Comparison of ENCODE assay signal across 8 cellular contexts in genomic region chr15:69451951-69452701, GRCh38. TPM values are rescaled to one million over a fixed set of nuclear protein-coding genes. Genes with fewer than 3 reads are reported as not detected.
A peak's percentile ranks its signal among the peaks of the same experiment; 100 is the strongest.
DNase-seq lines count a peak whose midpoint lies in the region; ATAC-seq, FAIRE-seq and TF ChIP-seq lines count a peak whose summit lies in the region.

No MANE protein-coding gene starts in this region.

- peak overlapping the region; percentile 89 for H2AFZ ChIP-seq in SK-N-SH (ENCODE audit: low read depth)

- TF ChIP-seq EP300 in SK-N-SH (IDR thresholded peaks at IDR 0.05; ENCODE audit: borderline replicate concordance in 1 of 2, low read depth in 1 of 2, low read length in 1 of 2): no peak

- no peaks in the 10 kb centered on the region for H3K27me3 Mint-ChIP-seq in effector memory CD8-positive, alpha-beta T cell

- WGBS in SK-N-SH (ENCODE audit: low lambda C conversion rate): 14% methylated on average over 32 of the region's 32 CpGs

- H3K79me2 ChIP-seq in SK-N-SH (ENCODE audit: insufficient read depth): peaks cover 43% of the 10 kb centered on the region

- H3K9me3 Mint-ChIP-seq in effector memory CD8-positive, alpha-beta T cell: no peaks in the 10 kb centered on the region

- intact Hi-C loops in vagina (cut with DNase I): no loop called here

- peaks cover 37 to 45% (median 44%) of the 10 kb centered on the region in 11 experiments for H4K20me1 ChIP-seq in BLaER1 treated with 17β-estradiol and CSF1 and Interleukin-3, amounts not matched to agents 10 nM and 100 nM
- H4K20me1 ChIP-seq in SK-N-SH (ENCODE audit: insufficient read depth): peaks cover 42% of the 10 kb centered on the region

- peaks cover 54% of the 10 kb centered on the region for H3F3A ChIP-seq in SK-N-SH (replicated peaks; ENCODE audit: insufficient read depth)

- H3K9me2 ChIP-seq in SK-N-SH: no peaks in the 10 kb centered on the region

- H3K4me2 ChIP-seq in BLaER1 treated with 17β-estradiol and CSF1 and Interleukin-3, amounts not matched to agents 10 nM and 100 nM: peak overlapping the region; percentile 66 to 98 (median 85)
- peak overlapping the region; percentile 79 for H3K4me2 ChIP-seq in SK-N-SH

- peaks cover 51% of the 10 kb centered on the region for H3K36me3 Mint-ChIP-seq in effector memory CD8-positive, alpha-beta T cell (ENCODE audit: insufficient read depth)

- no peak for TF ChIP-seq POLR2A in vagina (IDR thresholded peaks at IDR 0.05)

- TF ChIP-seq CTCF in SK-N-SH (IDR thresholded peaks at IDR 0.05) (no peak), vagina (IDR thresholded peaks at IDR 0.05) (no peak), D721Med (IDR thresholded peaks at IDR 0.05; ENCODE audit: insufficient read depth, missing control alignments) (no peak)

- peak overlapping the region; percentile 75 to 99 (median 96) for H3K4me3 ChIP-seq in BLaER1 treated with 17β-estradiol and CSF1 and Interleukin-3, amounts not matched to agents 10 nM and 100 nM
- H3K4me3 ChIP-seq in SK-N-SH (ENCODE audit: low read depth in 2 of 2, low read length in 1 of 2) (peak overlapping the region; percentile 88 to 91), mononuclear cell (ENCODE audit: low read length) (peak overlapping the region; percentile 84), vagina (peak overlapping the region; percentile 93 to 99)

- ATAC-seq in HG03196 (IDR thresholded peaks at IDR 0.05; ENCODE audit: unreplicated experiment): peak; percentile 35
- peak; percentile 9 for ATAC-seq in effector memory CD8-positive, alpha-beta T cell (replicated peaks)

- H3K27ac Mint-ChIP-seq in effector memory CD8-positive, alpha-beta T cell: peak overlapping the region; percentile 96 to 99

- peaks cover 22 to 33% (median 25%) of the 10 kb centered on the region in 10 experiments for H3K4me1 ChIP-seq in BLaER1 treated with 17β-estradiol and CSF1 and Interleukin-3, amounts not matched to agents 10 nM and 100 nM
- H3K4me1 ChIP-seq in SK-N-SH (ENCODE audit: control insufficient read depth in 1 of 2, insufficient read depth in 2 of 2, low read depth in 1 of 2, low read length in 1 of 2): peaks cover 10 to 16% of the 10 kb centered on the region in 2 experiments; a peak in 3 of 4 replicates
- H3K4me1 ChIP-seq in mononuclear cell (ENCODE audit: insufficient read depth, low read length): peaks cover 32% of the 10 kb centered on the region
- H3K4me1 ChIP-seq in vagina: peaks cover 40% of the 10 kb centered on the region

- peak overlapping the region; percentile 94 to 96 for H3K4me3 Mint-ChIP-seq in effector memory CD8-positive, alpha-beta T cell

- TF ChIP-seq RAD21 in SK-N-SH (IDR thresholded peaks at IDR 0.05; ENCODE audit: low read length): no peak

- H3K4me1 Mint-ChIP-seq in effector memory CD8-positive, alpha-beta T cell (ENCODE audit: low read depth in 2 of 2): peaks cover 32 to 35% of the 10 kb centered on the region in 2 donors

- CTCF ChIA-PET in SK-N-SH (lab: Yijun Ruan, JAX): interaction anchor here (0.6 to 4.1 kb wide), 6 partner anchors 10 to 393 kb away, joined by 3 to 31 read pairs (median 8); no protein-coding TSS in a partner anchor

- peaks cover 31 to 72% (median 68%) of the 10 kb centered on the region in 11 experiments for H3K36me3 ChIP-seq in BLaER1 treated with 17β-estradiol and CSF1 and Interleukin-3, amounts not matched to agents 10 nM and 100 nM
- H3K36me3 ChIP-seq in SK-N-SH (replicated peaks in 1 of 2; ENCODE audit: control insufficient read depth in 1 of 2, insufficient read depth in 2 of 2, low read length in 1 of 2): peaks cover 41 to 45% of the 10 kb centered on the region in 2 experiments
- H3K36me3 ChIP-seq in vagina: peaks cover 0 to 26% of the 10 kb centered on the region in 2 donors

- peak overlapping the region; percentile 8 to 97 (median 94); a peak in 20 of 22 replicates for H3K27ac ChIP-seq in BLaER1 treated with 17β-estradiol and CSF1 and Interleukin-3, amounts not matched to agents 10 nM and 100 nM
- H3K27ac ChIP-seq in SK-N-SH (ENCODE audit: low read depth in 2 of 2, low read length in 1 of 2) (peak overlapping the region; percentile 94 to 95), vagina (peak overlapping the region; percentile 95)

- DNase-seq in GM19239 (ENCODE audit: insufficient read length, low spot score) (no peak), SK-N-SH (peak; percentile 30), vagina (ENCODE audit: extremely low spot score in 2 of 2) (no peak), D721Med (ENCODE audit: insufficient read length, low spot score) (no peak)
- DNase-seq in effector memory CD8-positive, alpha-beta T cell: no peak

- FAIRE-seq in GM19239 (lab: Jason Lieb, UNC) (peak; percentile 94), D721Med (lab: Jason Lieb, UNC) (no peak)

- H3K9ac ChIP-seq in BLaER1 treated with 17β-estradiol and CSF1 and Interleukin-3, amounts not matched to agents 10 nM and 100 nM: peak overlapping the region; percentile 88 to 99 (median 96); a peak in 21 of 22 replicates
- H3K9ac ChIP-seq in SK-N-SH: peak overlapping the region; percentile 96

- H3K9me3 ChIP-seq in BLaER1 treated with 17β-estradiol and CSF1 and Interleukin-3, amounts not matched to agents 10 nM and 100 nM (replicated peaks in 1 of 11): peaks cover 0 to 7% (median 0%) of the 10 kb centered on the region in 11 experiments; a peak in 5 of 22 replicates
- H3K9me3 ChIP-seq in SK-N-SH: no peaks in the 10 kb centered on the region
- no peaks in the 10 kb centered on the region for H3K9me3 ChIP-seq in mononuclear cell (ENCODE audit: low read depth, low read length)
- no peaks in the 10 kb centered on the region for H3K9me3 ChIP-seq in vagina

- no peaks in the 10 kb centered on the region for H3K27me3 ChIP-seq in BLaER1 treated with 17β-estradiol and CSF1 and Interleukin-3, amounts not matched to agents 10 nM and 100 nM
- H3K27me3 ChIP-seq in SK-N-SH (ENCODE audit: insufficient read depth) (no peaks in the 10 kb centered on the region), mononuclear cell (ENCODE audit: insufficient read depth, low read length) (no peaks in the 10 kb centered on the region), vagina (no peaks in the 10 kb centered on the region)

- POLR2A ChIA-PET in SK-N-SH (lab: Yijun Ruan, JAX): interaction anchor here (0.6 to 3.2 kb wide), 12 partner anchors 10 to 1176 kb away, joined by 3 to 53 read pairs (median 3); partner anchors contain the start of gene KIF23

TF ChIP-seq in SK-N-SH, 30 proteins besides CTCF, POLR2A, EP300 and RAD21:
- TF ChIP-seq RFX5 (IDR thresholded peaks at IDR 0.05; ENCODE audit: low read length): no peak
- peak; percentile 51; the same call in 1 of the 2 replicates for TF ChIP-seq GATA2 (CRISPR knock-in tag; IDR thresholded peaks at IDR 0.05)
- 0 out of 2 replicates have a peak, but pooled peaks have one; percentile 23 for TF ChIP-seq SIN3A (IDR thresholded peaks at IDR 0.05; ENCODE audit: borderline replicate concordance, low read depth, low read length)

RNA-seq across cellular contexts. Expression of gene RPLP1, which starts 0.5 kb away (rescaled TPM):
- 1,514 and 1,792 TPM in 2 replicates for polyA plus RNA-seq in SK-N-SH (2012; rRNA removed)
- polyA plus RNA-seq in SK-N-SH (2012; cell fraction: cytosol; rRNA removed): 1,001 and 1,355 TPM in 2 replicates
- polyA plus RNA-seq in SK-N-SH (2012; cell fraction: nucleus; rRNA removed): 360 and 521 TPM in 2 replicates
- total RNA-seq in mononuclear cell: 218 TPM
- 1,258 TPM for total RNA-seq in vagina

RNA-seq across cellular contexts. Expression of gene KIF23, which starts 38.0 kb away (rescaled TPM):
- polyA plus RNA-seq in SK-N-SH (2012; rRNA removed): 23.3 and 25.8 TPM in 2 replicates
- 25.8 and 31.2 TPM in 2 replicates for polyA plus RNA-seq in SK-N-SH (2012; cell fraction: cytosol; rRNA removed)
- 24.5 and 57.5 TPM in 2 replicates for polyA plus RNA-seq in SK-N-SH (2012; cell fraction: nucleus; rRNA removed)
- total RNA-seq in mononuclear cell: 1.2 TPM
- 7.4 TPM for total RNA-seq in vagina
